9 cellular contexts compared by ENCODE assay signal in the genomic region with DNA sequence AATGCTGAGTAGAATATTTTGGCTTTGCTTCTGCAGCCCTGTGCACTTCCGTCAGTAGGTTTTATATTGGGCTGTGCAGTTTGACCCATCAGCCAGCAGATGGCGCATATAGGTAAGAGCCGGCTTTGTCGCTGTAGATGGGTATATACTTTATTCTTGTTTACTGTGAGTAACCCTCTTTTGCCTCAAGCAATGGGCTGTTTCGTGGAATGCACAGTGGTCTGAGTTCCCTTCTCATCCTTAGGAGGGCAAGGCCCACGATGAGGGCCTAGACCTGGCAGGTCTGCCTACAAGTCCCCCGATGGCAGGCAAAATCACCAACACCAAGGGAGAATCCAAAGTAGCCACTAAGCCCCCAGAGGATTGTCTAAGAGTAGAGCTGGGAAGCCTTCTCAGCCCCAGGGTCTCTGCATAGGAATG.
DNase-seq lines count a peak whose midpoint lies in the region; ATAC-seq and TF ChIP-seq lines count a peak whose summit lies in the region.
"Had no signal": no experiment of that assay in that cellular context is flagged by ENCODE, and none has a peak within 500 bp of the region (broad histone marks: within the 10 kb centered on the region; RNA-seq: fewer than 3 reads in every experiment).

No MANE protein-coding gene starts in this region.

- H3K4me1 Mint-ChIP-seq in activated T-helper 1 cell treated with anti-CD3 and anti-CD28 coated beads, Interleukin-12 subunit alpha, Interleukin-12 subunit beta, Interleukin-2, Interleukin-4 antibody, amounts not matched to agents 30 ng/mL and 10 ng/mL and 1 ng/mL, durations not matched to agents 14 hours and 24 hours and 36 hours (ENCODE audit: low read depth), result no peaks in the 10 kb centered on the region
- H3K4me1 Mint-ChIP-seq: activated naive CD4-positive, alpha-beta T cell treated with anti-CD3 and anti-CD28 coated beads, Interleukin-2, amount 50 U/mL, for 24 hours had no signal

- no peak for TF ChIP-seq EP300 in esophagus muscularis mucosa (IDR thresholded peaks at IDR 0.05)

- no peak overlapping the region for H2BK5ac ChIP-seq in neuronal stem cell (ENCODE audit: low read length)

- no peaks in the 10 kb centered on the region for H3K79me1 ChIP-seq in neuronal stem cell (ENCODE audit: low read depth, low read length)

- H3K9ac ChIP-seq in neuronal stem cell (ENCODE audit: low read depth, low read length, poor library complexity), result no peak overlapping the region

- 19% methylated on average over 7 of the region's 7 CpGs for WGBS in esophagus muscularis mucosa
- WGBS in neuronal stem cell (ENCODE audit: extremely low coverage in 2 of 2, insufficient read length in 2 of 2, insufficient replicate concordance in 1 of 2), 2 donors, result no CpG with 5 or more reads among the region's 7 CpGs

- H3K27ac ChIP-seq in esophagus muscularis mucosa (replicated peaks in 1 of 4), result no peak overlapping the region
- no peak overlapping the region for H3K27ac ChIP-seq in neuronal stem cell (replicated peaks; ENCODE audit: low read length)

- intact Hi-C loops in esophagus muscularis mucosa (cut with DNase I), result no loop called here
- intact Hi-C loops in activated T-helper 1 cell treated with anti-CD3 and anti-CD28 coated beads, Interleukin-12 subunit alpha, Interleukin-12 subunit beta, Interleukin-2, Interleukin-4 antibody, amounts not matched to agents 30 ng/mL and 10 ng/mL and 1 ng/mL, durations not matched to agents 14 hours and 24 hours and 36 hours (cut with micrococcal nuclease), result loop anchor here (2.0 kb wide), 1 partner anchor 1455 kb away; no protein-coding TSS in a partner anchor

- DNase-seq in DMS 273 treated with DMSO at 0.1 percent for 48 hours (lab: John Stamatoyannopoulos, UW) (peak; percentile 42), NCI-H1417 (lab: John Stamatoyannopoulos, UW) (peak; percentile 60 to 88 (median 86)), SKM-1 treated with dmso at 0.1 percent for 144 hours (lab: John Stamatoyannopoulos, UW; ENCODE audit: unreplicated experiment) (peak; percentile 56), esophagus muscularis mucosa (ENCODE audit: extremely low spot score) (no peak), neuronal stem cell (ENCODE audit: low spot score) (peak; percentile 55)
- DNase-seq in activated T-helper 1 cell treated with anti-CD3 and anti-CD28 coated beads, Interleukin-12 subunit alpha, Interleukin-12 subunit beta, Interleukin-2, Interleukin-4 antibody, amounts not matched to agents 30 ng/mL and 10 ng/mL and 1 ng/mL, durations not matched to agents 14 hours and 24 hours and 36 hours (ENCODE audit: low spot score), result no peak

- H4K91ac ChIP-seq in neuronal stem cell (ENCODE audit: low read depth, low read length, poor library complexity), result no peak overlapping the region

- no peaks in the 10 kb centered on the region for H3K27me3 Mint-ChIP-seq in activated T-helper 1 cell treated with anti-CD3 and anti-CD28 coated beads, Interleukin-12 subunit alpha, Interleukin-12 subunit beta, Interleukin-2, Interleukin-4 antibody, amounts not matched to agents 30 ng/mL and 10 ng/mL and 1 ng/mL, durations not matched to agents 14 hours and 24 hours and 36 hours (ENCODE audit: insufficient read depth)
- H3K27me3 Mint-ChIP-seq: activated naive CD4-positive, alpha-beta T cell treated with anti-CD3 and anti-CD28 coated beads, Interleukin-2, amount 50 U/mL, for 24 hours had no signal

- no peak overlapping the region for H3K4me2 ChIP-seq in neuronal stem cell (ENCODE audit: insufficient read depth, low read length, poor library complexity, severe bottlenecking)

- H3K4ac ChIP-seq in neuronal stem cell (ENCODE audit: low read length), result no peak overlapping the region

- no peak for TF ChIP-seq POLR2A in esophagus muscularis mucosa (IDR thresholded peaks at IDR 0.05; ENCODE audit: low read depth)

- no peak overlapping the region for H3K14ac ChIP-seq in neuronal stem cell (ENCODE audit: low read length)

- no peak overlapping the region for H2AK5ac ChIP-seq in neuronal stem cell (ENCODE audit: low read depth, low read length)

- H3K36me3 Mint-ChIP-seq in activated T-helper 1 cell treated with anti-CD3 and anti-CD28 coated beads, Interleukin-12 subunit alpha, Interleukin-12 subunit beta, Interleukin-2, Interleukin-4 antibody, amounts not matched to agents 30 ng/mL and 10 ng/mL and 1 ng/mL, durations not matched to agents 14 hours and 24 hours and 36 hours (ENCODE audit: low read depth), result no peaks in the 10 kb centered on the region
- H3K36me3 Mint-ChIP-seq: activated naive CD4-positive, alpha-beta T cell treated with anti-CD3 and anti-CD28 coated beads, Interleukin-2, amount 50 U/mL, for 24 hours had no signal

- no peak overlapping the region for H2BK15ac ChIP-seq in neuronal stem cell (ENCODE audit: low read length)

- H2AFZ ChIP-seq in neuronal stem cell (ENCODE audit: low read length), result peak overlapping the region; percentile 59

- ATAC-seq in GM18873 (IDR thresholded peaks at IDR 0.05; ENCODE audit: low FRiP score, unreplicated experiment) (peak; percentile 97), HG02973 (IDR thresholded peaks at IDR 0.05; ENCODE audit: unreplicated experiment) (peak; percentile 99)

- H3K4me3 Mint-ChIP-seq in activated T-helper 1 cell treated with anti-CD3 and anti-CD28 coated beads, Interleukin-12 subunit alpha, Interleukin-12 subunit beta, Interleukin-2, Interleukin-4 antibody, amounts not matched to agents 30 ng/mL and 10 ng/mL and 1 ng/mL, durations not matched to agents 14 hours and 24 hours and 36 hours, result no peak overlapping the region
- H3K4me3 Mint-ChIP-seq: activated naive CD4-positive, alpha-beta T cell treated with anti-CD3 and anti-CD28 coated beads, Interleukin-2, amount 50 U/mL, for 24 hours had no signal

- no peak overlapping the region for H3K27ac Mint-ChIP-seq in activated T-helper 1 cell treated with anti-CD3 and anti-CD28 coated beads, Interleukin-12 subunit alpha, Interleukin-12 subunit beta, Interleukin-2, Interleukin-4 antibody, amounts not matched to agents 30 ng/mL and 10 ng/mL and 1 ng/mL, durations not matched to agents 14 hours and 24 hours and 36 hours
- H3K27ac Mint-ChIP-seq: activated naive CD4-positive, alpha-beta T cell treated with anti-CD3 and anti-CD28 coated beads, Interleukin-2, amount 50 U/mL, for 24 hours had no signal

- H3K27me3 ChIP-seq in esophagus muscularis mucosa (no peaks in the 10 kb centered on the region), neuronal stem cell (ENCODE audit: control insufficient read depth in 3 of 3, insufficient read depth in 3 of 3, low read depth in 1 of 3, low read length in 3 of 3) (no peaks in the 10 kb centered on the region)

- no peak overlapping the region for H2BK12ac ChIP-seq in neuronal stem cell (ENCODE audit: low read length)

- H3K4me1 ChIP-seq in esophagus muscularis mucosa (no peaks in the 10 kb centered on the region), neuronal stem cell (ENCODE audit: control insufficient read depth in 2 of 2, insufficient read depth in 1 of 2, low read depth in 1 of 2, low read length in 2 of 2) (no peaks in the 10 kb centered on the region)

- H3K9me3 Mint-ChIP-seq in activated T-helper 1 cell treated with anti-CD3 and anti-CD28 coated beads, Interleukin-12 subunit alpha, Interleukin-12 subunit beta, Interleukin-2, Interleukin-4 antibody, amounts not matched to agents 30 ng/mL and 10 ng/mL and 1 ng/mL, durations not matched to agents 14 hours and 24 hours and 36 hours, result no peaks in the 10 kb centered on the region

- H3K4me3 ChIP-seq in esophagus muscularis mucosa, result no peak overlapping the region
- H3K4me3 ChIP-seq in neuronal stem cell (ENCODE audit: low read length in 2 of 2), result no peak overlapping the region

- no peak overlapping the region for H3K23ac ChIP-seq in neuronal stem cell (ENCODE audit: low read depth, low read length, poor library complexity)

- peak in 2 of 3 experiments; percentile 52 to 72 for TF ChIP-seq CTCF in esophagus muscularis mucosa (IDR thresholded peaks at IDR 0.05)

- peak overlapping the region; percentile 11 for H3K18ac ChIP-seq in neuronal stem cell (ENCODE audit: low read length)

- H3K36me3 ChIP-seq in esophagus muscularis mucosa, result no peaks in the 10 kb centered on the region
- H3K36me3 ChIP-seq in neuronal stem cell (replicated peaks in 1 of 2; ENCODE audit: control insufficient read depth in 2 of 2, insufficient read depth in 2 of 2, low read length in 2 of 2), result no peaks in the 10 kb centered on the region

- H2BK120ac ChIP-seq in neuronal stem cell (ENCODE audit: low read depth, low read length), result no peak overlapping the region

- no peak overlapping the region for H4K8ac ChIP-seq in neuronal stem cell (ENCODE audit: low read depth, low read length)

- H3K9me3 ChIP-seq in esophagus muscularis mucosa (no peaks in the 10 kb centered on the region), neuronal stem cell (replicated peaks in 1 of 2; ENCODE audit: control insufficient read depth in 2 of 2, insufficient read depth in 1 of 2, low read depth in 1 of 2, low read length in 2 of 2) (no peaks in the 10 kb centered on the region)

Comparison
In these comparisons a context has a peak if more than half of its experiments do, and no peak if none do; other contexts are left out.
1. DNase-seq: peak in DMS 273 treated with DMSO at 0.1 percent for 48 hours (single experiment), NCI-H1417 (3 of 3), SKM-1 treated with dmso at 0.1 percent for 144 hours (single experiment) and neuronal stem cell (single experiment); none in esophagus muscularis mucosa (single experiment) and activated T-helper 1 cell treated with anti-CD3 and anti-CD28 coated beads, Interleukin-12 subunit alpha, Interleukin-12 subunit beta, Interleukin-2, Interleukin-4 antibody, amounts not matched to agents 30 ng/mL and 10 ng/mL and 1 ng/mL, durations not matched to agents 14 hours and 24 hours and 36 hours (single experiment).